Comparison of ENCODE assay signal across 8 cellular contexts in genomic region chr6:551405-551804, GRCh38.
DNase-seq lines count a peak whose midpoint lies in the region; ATAC-seq and TF ChIP-seq lines count a peak whose summit lies in the region.

No MANE protein-coding gene starts in this region.

- no peaks in the 10 kb centered on the region for H3K79me2 ChIP-seq in HCT116 (ENCODE audit: insufficient read depth, low read length)

- ATAC-seq in HCT116, result peak; percentile 64
- ATAC-seq in HG03342 (IDR thresholded peaks at IDR 0.05; ENCODE audit: unreplicated experiment), result no peak
- ATAC-seq in HG02588 (IDR thresholded peaks at IDR 0.05; ENCODE audit: unreplicated experiment), result no peak
- ATAC-seq in HG02798 (IDR thresholded peaks at IDR 0.05; ENCODE audit: poor library complexity, unreplicated experiment), result no peak

- no peak for DNase-seq in AG04449 (ENCODE audit: low read depth, low spot score)
- DNase-seq in HCT116 (ENCODE audit: low read depth, low spot score), result no peak
- peak; percentile 61 to 69 for DNase-seq in activated T-cell treated with anti-CD3 and anti-CD28 coated beads, Interleukin-2, amount 50 U/mL, for 48 hours
- no peak for DNase-seq in C1 segment of cervical spinal cord (lab: John Stamatoyannopoulos, UW)

- TF ChIP-seq RAD21 in HCT116 (IDR thresholded peaks at IDR 0.05; ENCODE audit: low read depth), result no peak

- H3K36me3 ChIP-seq in HCT116 (ENCODE audit: control insufficient read depth in 1 of 2, insufficient read depth in 2 of 2, low read length in 2 of 2) (no peaks in the 10 kb centered on the region; a peak in 1 of 4 replicates), iPS-20b (ENCODE audit: insufficient read depth, low read depth, low read length) (peaks cover 62% of the 10 kb centered on the region)

- H3K9ac ChIP-seq in HCT116 (ENCODE audit: low read length) (no peak overlapping the region), iPS-20b (ENCODE audit: low read depth, low read length) (no peak overlapping the region)

- H3K4me3 ChIP-seq in AG04449 (ENCODE audit: low read depth, low read length) (no peak overlapping the region), HCT116 (replicated peaks in 1 of 2; ENCODE audit: low read depth in 1 of 2, low read length in 2 of 2) (no peak overlapping the region), iPS-20b (ENCODE audit: low read length) (no peak overlapping the region)

- H3K27ac ChIP-seq in HCT116 (ENCODE audit: low read depth, low read length), result no peak overlapping the region
- peak overlapping the region; percentile 2 for H3K27ac ChIP-seq in iPS-20b (ENCODE audit: low read length)

- no TSS peak for BruUV-seq in HCT116 (replicated peaks; lab: Mats Ljungman, UMichigan)

- H3K9me2 ChIP-seq in HCT116 (ENCODE audit: insufficient read depth), result no peaks in the 10 kb centered on the region

- POLR2A ChIA-PET in AG04449 (lab: Yijun Ruan, JAX) (no interaction called here), HCT116 (lab: Charles Lee) (no interaction called here)

- H2AFZ ChIP-seq in HCT116 (ENCODE audit: low read depth, low read length, poor library complexity, severe bottlenecking), result no peak overlapping the region

- H3K27me3 ChIP-seq in HCT116 (ENCODE audit: insufficient read depth, low read length) (no peaks in the 10 kb centered on the region), iPS-20b (ENCODE audit: insufficient read depth, low read length) (no peaks in the 10 kb centered on the region)

- H4K20me1 ChIP-seq in HCT116 (ENCODE audit: insufficient read depth), result no peaks in the 10 kb centered on the region

- CTCF ChIA-PET in AG04449 (lab: Yijun Ruan, JAX) (no interaction called here), HCT116 (lab: Charles Lee) (interaction anchor here (1.0 kb wide), 1 partner anchor 885 kb away, joined by 3 read pairs; no protein-coding TSS in a partner anchor)

- TF ChIP-seq POLR2A in HCT116 (IDR thresholded peaks at IDR 0.05; ENCODE audit: borderline replicate concordance, extremely low read depth, insufficient read depth, insufficient read length), result no peak

- no peak overlapping the region for H3K4me2 ChIP-seq in HCT116 (ENCODE audit: low read length)

- RAD21 ChIA-PET in HCT116 (lab: Charles Lee; ENCODE audit: low non-redundant PET in 1 of 2, low total read pairs in 2 of 2, uncharacterized antibody in 2 of 2, unreplicated experiment in 2 of 2), result no interaction called here

- H3K4me1 ChIP-seq in HCT116 (ENCODE audit: control insufficient read depth in 1 of 2, insufficient read depth in 2 of 2, low read length in 2 of 2) (no peaks in the 10 kb centered on the region), iPS-20b (ENCODE audit: insufficient read depth, low read length) (peaks cover 9% of the 10 kb centered on the region; the same call in 1 of the 2 replicates)

- intact Hi-C loops in HCT116 (cut with micrococcal nuclease), result no loop called here

- no peaks in the 10 kb centered on the region for H3K9me3 ChIP-seq in HCT116 (ENCODE audit: control insufficient read depth in 1 of 2, insufficient read depth in 1 of 2, low read depth in 1 of 2, low read length in 2 of 2)
- no peaks in the 10 kb centered on the region for H3K9me3 ChIP-seq in iPS-20b (ENCODE audit: insufficient read depth, low read depth, low read length)

- TF ChIP-seq CTCF in AG04449 (IDR thresholded peaks at IDR 0.05; ENCODE audit: insufficient read depth, low read length, missing control alignments) (peak; percentile 11), HCT116 (IDR thresholded peaks at IDR 0.05 in 2 of 3, conservative IDR thresholded peaks at IDR 0.05 in 1 of 3; ENCODE audit: borderline replicate concordance in 1 of 3, insufficient read depth in 1 of 3, low read depth in 2 of 3, low read length in 2 of 3) (no peak)

TF ChIP-seq in HCT116, 20 proteins besides CTCF, POLR2A, EP300 and RAD21:
- TF ChIP-seq TCF7L2 (IDR thresholded peaks at IDR 0.05; ENCODE audit: borderline replicate concordance, extremely low read depth, insufficient read depth, insufficient read length) (no peak), POLR2AphosphoS5 (IDR thresholded peaks at IDR 0.05; ENCODE audit: low read depth, low read length) (no peak), EZH2 (IDR thresholded peaks at IDR 0.05) (no peak)

Comparison
In these comparisons a context has a peak if more than half of its experiments do, and no peak if none do; other contexts are left out.
1. DNase-seq: peak in activated T-cell treated with anti-CD3 and anti-CD28 coated beads, Interleukin-2, amount 50 U/mL, for 48 hours (2 of 2); none in AG04449 (single experiment), HCT116 (single experiment) and C1 segment of cervical spinal cord (0 of 14).